In the genomic region with DNA sequence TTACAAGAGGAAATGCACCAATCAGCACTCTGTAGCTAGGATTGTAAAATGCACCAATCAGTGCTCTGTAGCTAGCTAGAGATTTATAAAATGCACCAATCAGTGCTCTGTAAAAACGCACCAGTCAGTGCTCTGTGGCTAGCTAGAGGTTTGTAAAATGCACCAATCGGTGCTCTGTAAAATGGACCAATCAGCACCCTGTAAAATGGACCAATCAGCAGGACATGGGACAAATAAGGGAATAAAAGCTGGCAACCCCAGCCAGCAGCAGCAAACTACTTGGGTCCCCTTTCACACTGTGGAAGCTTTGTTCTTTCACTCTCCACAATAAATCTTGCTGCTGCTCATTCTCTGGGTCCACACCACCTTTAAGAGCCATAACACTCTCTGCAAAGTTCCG, we compare ENCODE assay signal across 5 cellular contexts. TPM values are rescaled to one million over a fixed set of nuclear protein-coding genes. Genes with fewer than 3 reads are reported as not detected.
"Had no signal": no experiment of that assay in that cellular context is flagged by ENCODE, and none has a peak within 500 bp of the region (broad histone marks: within the 10 kb centered on the region; RNA-seq: fewer than 3 reads in every experiment).

No MANE protein-coding gene starts in this region.

RNA-seq across cellular contexts. Expression of a gene that starts 35.5 kb away (rescaled TPM):
- total RNA-seq: LHCN-M2, SK-MEL-5 had no signal

RNA-seq across cellular contexts. Expression of a gene that starts 36.7 kb away (rescaled TPM):
- total RNA-seq: HT1080, LHCN-M2, MCF 10A, PC-3, SK-MEL-5 had no signal
